Comparison of ENCODE assay signal across 12 cellular contexts in genomic region chr6:64266351-64266821, GRCh38.
A peak's percentile ranks its signal among the peaks of the same experiment; 100 is the strongest.
DNase-seq lines count a peak whose midpoint lies in the region; ATAC-seq and TF ChIP-seq lines count a peak whose summit lies in the region.
"Had no signal": no experiment of that assay in that cellular context is flagged by ENCODE, and none has a peak within 500 bp of the region (broad histone marks: within the 10 kb centered on the region; RNA-seq: fewer than 3 reads in every experiment).

No MANE protein-coding gene starts in this region.

- H3K36me3 Mint-ChIP-seq in stimulated activated naive B cell treated with anti-CD40 and anti-IgM and Interleukin-4, amounts not matched to agents 10 μg/mL and 1 μg/mL and 100 μg/mL, for 72 hours: no peaks in the 10 kb centered on the region
- H3K36me3 Mint-ChIP-seq in Caco-2 (ENCODE audit: insufficient read depth, unreplicated experiment): no peaks in the 10 kb centered on the region

- no peak overlapping the region for H3K4me3 Mint-ChIP-seq in stimulated activated naive B cell treated with anti-CD40 and anti-IgM and Interleukin-4, amounts not matched to agents 10 μg/mL and 1 μg/mL and 100 μg/mL, for 72 hours
- H3K4me3 Mint-ChIP-seq in Caco-2 (ENCODE audit: unreplicated experiment): no peak overlapping the region
- H3K4me3 Mint-ChIP-seq: activated CD4-positive, alpha-beta memory T cell treated with anti-CD3 and anti-CD28 coated beads, Interleukin-2, amount 10 ng/mL, durations not matched to agents 7 days and 5 days; natural killer cell had no signal

- H3K36me3 ChIP-seq in mucosa of descending colon (ENCODE audit: low read depth) (no peaks in the 10 kb centered on the region), suprapubic skin (no peaks in the 10 kb centered on the region), Caco-2 (ENCODE audit: control insufficient read depth, insufficient read depth, low read length) (no peaks in the 10 kb centered on the region)

- H3K27ac Mint-ChIP-seq in stimulated activated naive B cell treated with anti-CD40 and anti-IgM and Interleukin-4, amounts not matched to agents 10 μg/mL and 1 μg/mL and 100 μg/mL, for 72 hours: no peak overlapping the region
- H3K27ac Mint-ChIP-seq in Caco-2 (ENCODE audit: unreplicated experiment): no peak overlapping the region
- H3K27ac Mint-ChIP-seq: activated CD4-positive, alpha-beta memory T cell treated with anti-CD3 and anti-CD28 coated beads, Interleukin-2, amount 10 ng/mL, durations not matched to agents 7 days and 5 days; natural killer cell had no signal

- no peak for TF ChIP-seq CTCF in mucosa of descending colon (IDR thresholded peaks at IDR 0.05)
- TF ChIP-seq CTCF in suprapubic skin (IDR thresholded peaks at IDR 0.05): no peak
- no peak for TF ChIP-seq CTCF in Caco-2 (IDR thresholded peaks at IDR 0.05; ENCODE audit: insufficient read depth in 1 of 2, low read depth in 1 of 2, low read length in 1 of 2, severe bottlenecking in 1 of 2, unreplicated experiment in 1 of 2)

- no peaks in the 10 kb centered on the region for H3K27me3 ChIP-seq in suprapubic skin
- H3K27me3 ChIP-seq in Caco-2 (replicated peaks; ENCODE audit: control insufficient read depth, insufficient read depth, low read length): no peaks in the 10 kb centered on the region

- H3K9me3 Mint-ChIP-seq in stimulated activated naive B cell treated with anti-CD40 and anti-IgM and Interleukin-4, amounts not matched to agents 10 μg/mL and 1 μg/mL and 100 μg/mL, for 72 hours: no peaks in the 10 kb centered on the region
- no peaks in the 10 kb centered on the region for H3K9me3 Mint-ChIP-seq in Caco-2 (ENCODE audit: unreplicated experiment)
- H3K9me3 Mint-ChIP-seq: activated CD4-positive, alpha-beta memory T cell treated with anti-CD3 and anti-CD28 coated beads, Interleukin-2, amount 10 ng/mL, durations not matched to agents 7 days and 5 days had no signal

- no peaks in the 10 kb centered on the region for H3K27me3 Mint-ChIP-seq in stimulated activated naive B cell treated with anti-CD40 and anti-IgM and Interleukin-4, amounts not matched to agents 10 μg/mL and 1 μg/mL and 100 μg/mL, for 72 hours
- H3K27me3 Mint-ChIP-seq in Caco-2 (ENCODE audit: insufficient read depth, unreplicated experiment): no peaks in the 10 kb centered on the region
- H3K27me3 Mint-ChIP-seq: activated CD4-positive, alpha-beta memory T cell treated with anti-CD3 and anti-CD28 coated beads, Interleukin-2, amount 10 ng/mL, durations not matched to agents 7 days and 5 days had no signal

- ATAC-seq in GM19043 (IDR thresholded peaks at IDR 0.05; ENCODE audit: low read depth, unreplicated experiment) (peak; percentile 78), HG02610 (IDR thresholded peaks at IDR 0.05; ENCODE audit: unreplicated experiment) (peak; percentile 93), HG03439 (IDR thresholded peaks at IDR 0.05; ENCODE audit: unreplicated experiment) (peak; percentile 90), mucosa of descending colon (no peak)
- peak; percentile 63 to 92 for ATAC-seq in stimulated activated naive B cell treated with anti-CD40 and anti-IgM and Interleukin-4, amounts not matched to agents 10 μg/mL and 1 μg/mL and 100 μg/mL, for 72 hours (replicated peaks)
- ATAC-seq: natural killer cell had no signal

- H3K4me1 ChIP-seq in mucosa of descending colon (ENCODE audit: low read depth) (no peaks in the 10 kb centered on the region), suprapubic skin (no peaks in the 10 kb centered on the region), Caco-2 (peaks cover 12% of the 10 kb centered on the region)

- TF ChIP-seq EP300 in suprapubic skin (IDR thresholded peaks at IDR 0.05): no peak

- H3K4me3 ChIP-seq in mucosa of descending colon: no peak overlapping the region
- no peak overlapping the region for H3K4me3 ChIP-seq in suprapubic skin
- no peak overlapping the region for H3K4me3 ChIP-seq in Caco-2 (ENCODE audit: low read depth, low read length)

- 54% methylated on average over 2 of the region's 2 CpGs for WGBS in suprapubic skin

- no peak for DNase-seq in stimulated activated naive B cell treated with anti-CD40 and anti-IgM and Interleukin-4, amounts not matched to agents 10 μg/mL and 1 μg/mL and 100 μg/mL, for 72 hours
- no peak for DNase-seq in mucosa of descending colon
- no peak for DNase-seq in suprapubic skin (ENCODE audit: low spot score in 2 of 2)
- no peak for DNase-seq in Caco-2
- DNase-seq: activated CD4-positive, alpha-beta memory T cell treated with anti-CD3 and anti-CD28 coated beads, Interleukin-2, amount 10 ng/mL, durations not matched to agents 7 days and 5 days; EL; natural killer cell; NCI-H1436; SHP77 had no signal

- H3K4me1 Mint-ChIP-seq in stimulated activated naive B cell treated with anti-CD40 and anti-IgM and Interleukin-4, amounts not matched to agents 10 μg/mL and 1 μg/mL and 100 μg/mL, for 72 hours: no peaks in the 10 kb centered on the region
- H3K4me1 Mint-ChIP-seq in Caco-2 (ENCODE audit: low read depth, unreplicated experiment): peaks cover 13% of the 10 kb centered on the region
- H3K4me1 Mint-ChIP-seq: activated CD4-positive, alpha-beta memory T cell treated with anti-CD3 and anti-CD28 coated beads, Interleukin-2, amount 10 ng/mL, durations not matched to agents 7 days and 5 days; natural killer cell had no signal

- CTCF ChIA-PET in Caco-2 (lab: Charles Lee): no interaction called here

- H3K9me3 ChIP-seq in mucosa of descending colon (no peaks in the 10 kb centered on the region), suprapubic skin (no peaks in the 10 kb centered on the region), Caco-2 (no peaks in the 10 kb centered on the region)

- POLR2A ChIA-PET in Caco-2 (lab: Charles Lee): no interaction called here

- intact Hi-C loops in mucosa of descending colon (cut with DNase I, micrococcal nuclease) (no loop called here), Caco-2 (cut with micrococcal nuclease; ENCODE audit: unreplicated experiment) (no loop called here)

- no TSS peak for BruUV-seq in Caco-2 (replicated peaks; lab: Mats Ljungman, UMichigan)

- no peak overlapping the region for H3K27ac ChIP-seq in suprapubic skin

- no peak for TF ChIP-seq POLR2A in suprapubic skin (IDR thresholded peaks at IDR 0.05)
